ENCODE assay signal across 27 cellular contexts in genomic region chr2:57207191-57207590, GRCh38.
"Had no signal": no experiment of that assay in that cellular context is flagged by ENCODE, and none has a peak within 500 bp of the region (broad histone marks: within the 10 kb centered on the region; RNA-seq: fewer than 3 reads in every experiment).

No MANE protein-coding gene starts in this region.

- H3K4me1 ChIP-seq: adrenal gland, Peyer's patch, SJCRH30 had no signal

- H3K4me3 ChIP-seq: adrenal gland, Peyer's patch, SJCRH30 had no signal

- H3K9me3 ChIP-seq: adrenal gland, Peyer's patch, SK-N-SH had no signal

- H3K27me3 ChIP-seq: adrenal gland, Peyer's patch had no signal

- H3K27me3 Mint-ChIP-seq: activated CD4-positive, alpha-beta memory T cell treated with anti-CD3 and anti-CD28 coated beads, Interleukin-2, amount 10 ng/mL, durations not matched to agents 7 days and 5 days; activated CD4-positive, alpha-beta T cell treated with anti-CD3 and anti-CD28 coated beads for 36 hours; activated naive CD4-positive, alpha-beta T cell treated with anti-CD3 and anti-CD28 coated beads, Interleukin-2, amount 10 ng/mL, durations not matched to agents 7 days and 5 days; activated naive CD8-positive, alpha-beta T cell treated with anti-CD3 and anti-CD28 coated beads for 36 hours; IgD-negative memory B cell had no signal

- ATAC-seq: activated CD4-positive, alpha-beta T cell treated with anti-CD3 and anti-CD28 coated beads for 36 hours; activated T-cell treated with anti-CD3 and anti-CD28 coated beads, Interleukin-2, amount 50 U/mL, for 72 hours had no signal

- H3K36me3 ChIP-seq: adrenal gland, Peyer's patch, SJCRH30, WERI-Rb-1 had no signal

- H3K4me3 Mint-ChIP-seq: activated CD4-positive, alpha-beta memory T cell treated with anti-CD3 and anti-CD28 coated beads, Interleukin-2, amount 10 ng/mL, durations not matched to agents 7 days and 5 days; activated CD4-positive, alpha-beta T cell treated with anti-CD3 and anti-CD28 coated beads for 36 hours; activated naive CD4-positive, alpha-beta T cell treated with anti-CD3 and anti-CD28 coated beads, Interleukin-2, amount 10 ng/mL, durations not matched to agents 7 days and 5 days; activated naive CD8-positive, alpha-beta T cell treated with anti-CD3 and anti-CD28 coated beads for 36 hours; activated T-cell treated with anti-CD3 and anti-CD28 coated beads, Interleukin-2, amount 50 U/mL, for 72 hours; IgD-negative memory B cell had no signal

- H3K27ac Mint-ChIP-seq: activated CD4-positive, alpha-beta memory T cell treated with anti-CD3 and anti-CD28 coated beads, Interleukin-2, amount 10 ng/mL, durations not matched to agents 7 days and 5 days; activated CD4-positive, alpha-beta T cell treated with anti-CD3 and anti-CD28 coated beads for 36 hours; activated naive CD4-positive, alpha-beta T cell treated with anti-CD3 and anti-CD28 coated beads, Interleukin-2, amount 10 ng/mL, durations not matched to agents 7 days and 5 days; activated naive CD8-positive, alpha-beta T cell treated with anti-CD3 and anti-CD28 coated beads for 36 hours; activated T-cell treated with anti-CD3 and anti-CD28 coated beads, Interleukin-2, amount 50 U/mL, for 72 hours; activated T-helper 2 cell treated with anti-CD3 and anti-CD28 coated beads, Interferon-gamma antibody, Interleukin-2, Interleukin-4, amounts not matched to agents 10 μg/mL and 5 μg/mL and 100 μg/mL, durations not matched to agents 14 hours and 24 hours and 36 hours; IgD-negative memory B cell had no signal

- DNase-seq: activated CD4-positive, alpha-beta memory T cell treated with anti-CD3 and anti-CD28 coated beads, Interleukin-2, amount 10 ng/mL, durations not matched to agents 7 days and 5 days; activated CD4-positive, alpha-beta T cell treated with anti-CD3 and anti-CD28 coated beads for 36 hours; activated CD4-positive, alpha-beta T cell treated with anti-CD3 and anti-CD28 coated beads, Interleukin-2, amount 50 U/mL, for 1 hour; activated gamma-delta T cell treated with Interleukin-2 at 50 U/mL for 16 hours; activated naive CD4-positive, alpha-beta T cell treated with anti-CD3 and anti-CD28 coated beads, Interleukin-2, amount 10 ng/mL, durations not matched to agents 7 days and 5 days; activated naive CD8-positive, alpha-beta T cell treated with anti-CD3 and anti-CD28 coated beads for 36 hours; activated T-cell treated with anti-CD3 and anti-CD28 coated beads for 4 hours; activated T-cell treated with anti-CD3 and anti-CD28 coated beads, Interleukin-2, amount 50 U/mL, for 72 hours; adrenal gland; aorta; KG1; NCI-H1092 treated with DMSO at 0.1 percent for 48 hours; NCI-H1417 treated with DMSO at 0.1 percent for 48 hours; NCI-H1694; NCI-H2029; NCI-H2107; NCI-H2171 treated with DMSO at 0.1 percent for 48 hours; NCI-H510A treated with DMSO at 0.1 percent for 48 hours; Peyer's patch; Right ventricle myocardium superior; SJCRH30; SK-N-SH; T-helper 1 cell; WERI-Rb-1 had no signal

- H3K27ac ChIP-seq: adrenal gland, Peyer's patch, RWPE1, SJCRH30, WERI-Rb-1 had no signal

- H3K36me3 Mint-ChIP-seq: activated naive CD4-positive, alpha-beta T cell treated with anti-CD3 and anti-CD28 coated beads, Interleukin-2, amount 10 ng/mL, durations not matched to agents 7 days and 5 days; activated naive CD8-positive, alpha-beta T cell treated with anti-CD3 and anti-CD28 coated beads for 36 hours; IgD-negative memory B cell had no signal

- H3K4me1 Mint-ChIP-seq: activated CD4-positive, alpha-beta memory T cell treated with anti-CD3 and anti-CD28 coated beads, Interleukin-2, amount 10 ng/mL, durations not matched to agents 7 days and 5 days; activated CD4-positive, alpha-beta T cell treated with anti-CD3 and anti-CD28 coated beads for 36 hours; activated naive CD4-positive, alpha-beta T cell treated with anti-CD3 and anti-CD28 coated beads, Interleukin-2, amount 10 ng/mL, durations not matched to agents 7 days and 5 days; activated naive CD8-positive, alpha-beta T cell treated with anti-CD3 and anti-CD28 coated beads for 36 hours; IgD-negative memory B cell had no signal
